ENCODE assay signal across 9 cellular contexts in the genomic region with DNA sequence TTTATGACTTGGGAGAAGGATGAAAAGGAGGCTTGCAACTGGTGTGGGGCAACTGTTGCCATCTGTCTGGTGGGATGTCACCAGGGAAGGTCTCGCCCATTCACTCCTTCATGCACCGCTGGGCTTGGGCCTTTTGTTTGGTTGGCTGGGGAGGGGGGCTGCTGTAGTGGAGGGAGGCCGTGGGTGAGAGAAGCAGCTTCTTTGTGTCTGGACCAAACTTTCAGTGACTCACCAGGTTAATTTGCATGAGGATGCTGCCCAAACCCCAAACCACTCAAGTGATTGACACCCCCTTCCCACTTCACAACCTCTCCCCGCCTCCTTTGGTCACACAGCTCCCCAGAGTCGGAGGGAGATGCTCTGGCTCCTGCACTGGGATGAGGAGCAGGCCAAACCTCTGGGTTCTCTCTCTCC. TPM values are rescaled to one million over a fixed set of nuclear protein-coding genes. Genes with fewer than 3 reads are reported as not detected.
A peak's percentile ranks its signal among the peaks of the same experiment; 100 is the strongest.
DNase-seq lines count a peak whose midpoint lies in the region; ATAC-seq and TF ChIP-seq lines count a peak whose summit lies in the region.
"Had no signal": no experiment of that assay in that cellular context is flagged by ENCODE, and none has a peak within 500 bp of the region (broad histone marks: within the 10 kb centered on the region; RNA-seq: fewer than 3 reads in every experiment).

No MANE protein-coding gene starts in this region.

- peak; percentile 32 for ATAC-seq in GM21390 (IDR thresholded peaks at IDR 0.05; ENCODE audit: unreplicated experiment)
- ATAC-seq: HCT116 had no signal

- H3K27ac Mint-ChIP-seq in activated CD4-positive, alpha-beta T cell treated with anti-CD3 and anti-CD28 coated beads, Interleukin-2, amount 10 ng/mL, durations not matched to agents 24 days and 14 days = peak overlapping the region; percentile 84
- peak overlapping the region; percentile 36 for H3K27ac Mint-ChIP-seq in endothelial cell (ENCODE audit: unreplicated experiment)

- intact Hi-C loops in activated CD4-positive, alpha-beta T cell treated with anti-CD3 and anti-CD28 coated beads, Interleukin-2, amount 10 ng/mL, durations not matched to agents 24 days and 14 days (cut with micrococcal nuclease) = loop anchor here (10.0 kb wide), 2 partner anchors 300 to 980 kb away; a partner anchor contains a TSS

- no peak for TF ChIP-seq POLR2A in erythroblast (IDR thresholded peaks at IDR 0.05; ENCODE audit: low read length)

- H3K36me3 Mint-ChIP-seq in activated CD4-positive, alpha-beta T cell treated with anti-CD3 and anti-CD28 coated beads, Interleukin-2, amount 10 ng/mL, durations not matched to agents 24 days and 14 days (ENCODE audit: low read depth) = no peaks in the 10 kb centered on the region
- H3K36me3 Mint-ChIP-seq in endothelial cell (ENCODE audit: low read depth, unreplicated experiment) = peaks cover 5% of the 10 kb centered on the region

- H3K4me1 Mint-ChIP-seq in activated CD4-positive, alpha-beta T cell treated with anti-CD3 and anti-CD28 coated beads, Interleukin-2, amount 10 ng/mL, durations not matched to agents 24 days and 14 days = peaks cover 81% of the 10 kb centered on the region
- H3K4me1 Mint-ChIP-seq in endothelial cell (ENCODE audit: unreplicated experiment) = peaks cover 77% of the 10 kb centered on the region

- H3K27me3 Mint-ChIP-seq in activated CD4-positive, alpha-beta T cell treated with anti-CD3 and anti-CD28 coated beads, Interleukin-2, amount 10 ng/mL, durations not matched to agents 24 days and 14 days = no peaks in the 10 kb centered on the region
- H3K27me3 Mint-ChIP-seq in endothelial cell (ENCODE audit: unreplicated experiment) = peaks cover 7% of the 10 kb centered on the region

- DNase-seq in DMS 273 (lab: John Stamatoyannopoulos, UW; ENCODE audit: unreplicated experiment) (peak; percentile 90), NCI-H1092 treated with DMSO at 0.1 percent for 48 hours (lab: John Stamatoyannopoulos, UW) (peak; percentile 94), endothelial cell (ENCODE audit: low spot score) (no peak), NCI-H774 (lab: John Stamatoyannopoulos, UW) (no peak), erythroblast (lab: John Stamatoyannopoulos, UW) (no peak)
- DNase-seq in activated CD4-positive, alpha-beta T cell treated with anti-CD3 and anti-CD28 coated beads, Interleukin-2, amount 10 ng/mL, durations not matched to agents 24 days and 14 days = peak; percentile 90
- peak; percentile 32 for DNase-seq in stimulated activated CD4-positive, alpha-beta T cell treated with anti-CD3 and anti-CD28 coated beads, Interleukin-4, amount 100 ng/mL, for 1 hour

- no peaks in the 10 kb centered on the region for H3K9me3 Mint-ChIP-seq in activated CD4-positive, alpha-beta T cell treated with anti-CD3 and anti-CD28 coated beads, Interleukin-2, amount 10 ng/mL, durations not matched to agents 24 days and 14 days
- no peaks in the 10 kb centered on the region for H3K9me3 Mint-ChIP-seq in endothelial cell (ENCODE audit: unreplicated experiment)

- H3K4me3 Mint-ChIP-seq in activated CD4-positive, alpha-beta T cell treated with anti-CD3 and anti-CD28 coated beads, Interleukin-2, amount 10 ng/mL, durations not matched to agents 24 days and 14 days = peak overlapping the region; percentile 80
- H3K4me3 Mint-ChIP-seq in endothelial cell (ENCODE audit: unreplicated experiment) = no peak overlapping the region

- TF ChIP-seq CTCF in endothelial cell (IDR thresholded peaks at IDR 0.05; ENCODE audit: unreplicated experiment) = no peak

RNA-seq across cellular contexts. Expression of a gene that starts 19.7 kb away (rescaled TPM):
- 106 and 108 TPM in 2 replicates for total RNA-seq in activated CD4-positive, alpha-beta T cell treated with anti-CD3 and anti-CD28 coated beads, Interleukin-2, amount 10 ng/mL, durations not matched to agents 24 days and 14 days
- 80.0 TPM for total RNA-seq in endothelial cell (ENCODE audit: unreplicated experiment)

RNA-seq across cellular contexts. Expression of a gene that starts 25.9 kb away (rescaled TPM):
- 1.4 and 1.9 TPM in 2 replicates for total RNA-seq in activated CD4-positive, alpha-beta T cell treated with anti-CD3 and anti-CD28 coated beads, Interleukin-2, amount 10 ng/mL, durations not matched to agents 24 days and 14 days
- total RNA-seq in endothelial cell (ENCODE audit: unreplicated experiment) = not detected

Comparison
In these comparisons a context has a peak if more than half of its experiments do, and no peak if none do; other contexts are left out.
1. DNase-seq: peak in DMS 273 (single experiment), NCI-H1092 treated with DMSO at 0.1 percent for 48 hours (single experiment), activated CD4-positive, alpha-beta T cell treated with anti-CD3 and anti-CD28 coated beads, Interleukin-2, amount 10 ng/mL, durations not matched to agents 24 days and 14 days (single experiment) and stimulated activated CD4-positive, alpha-beta T cell treated with anti-CD3 and anti-CD28 coated beads, Interleukin-4, amount 100 ng/mL, for 1 hour (single experiment); none in endothelial cell (single experiment), NCI-H774 (single experiment) and erythroblast (0 of 2).